In genomic region chr19:45798995-45799517, GRCh38 we compare ENCODE assay signal across 8 cellular contexts. TPM values are rescaled to one million over a fixed set of nuclear protein-coding genes. Genes with fewer than 3 reads are reported as not detected.
DNase-seq lines count a peak whose midpoint lies in the region; ATAC-seq and TF ChIP-seq lines count a peak whose summit lies in the region.

No MANE protein-coding gene starts in this region.

- 5 to 9% (median 9%) methylated on average over 10 of the region's 10 CpGs for WGBS in spleen, 5 donors

- intact Hi-C loops in ascending aorta (cut with DNase I) (loop anchor here (1.0 to 2.0 kb wide), 3 partner anchors 16 to 106 kb away; partner anchors contain the start of genes DMPK and QPCTL), spleen (cut with DNase I; ENCODE audit: low total_unique reads) (no loop called here)

- no peak for TF ChIP-seq POLR2A in spleen (IDR thresholded peaks at IDR 0.05)

- H3K27ac ChIP-seq in ascending aorta (no peak overlapping the region), spleen (no peak overlapping the region)

- TF ChIP-seq CTCF in ascending aorta (IDR thresholded peaks at IDR 0.05) (peak; percentile 80 to 93 (median 90)), spleen (IDR thresholded peaks at IDR 0.05 in 8 of 11, conservative IDR thresholded peaks at IDR 0.05 in 3 of 11) (peak; percentile 85 to 95 (median 90))

- H3K36me3 ChIP-seq in MG63 (no peaks in the 10 kb centered on the region), ascending aorta (no peaks in the 10 kb centered on the region), spleen (no peaks in the 10 kb centered on the region)

- DNase-seq in GDM1 (lab: John Stamatoyannopoulos, UW) (peak; percentile 13), MG63 (peak; percentile 88), SW480 (ENCODE audit: low spot score) (peak; percentile 69), ascending aorta (ENCODE audit: low spot score in 2 of 2) (peak in 1 of 2 donors; percentile 86), hypothalamus (lab: John Stamatoyannopoulos, UW) (peak in 29 of 51 donors; percentile 9 to 61 (median 32)), spleen (peak; percentile 82)

- H3K9me3 ChIP-seq in MG63 (no peaks in the 10 kb centered on the region), ascending aorta (no peaks in the 10 kb centered on the region), spleen (no peaks in the 10 kb centered on the region)

- no peaks in the 10 kb centered on the region for H3K27me3 ChIP-seq in MG63
- no peaks in the 10 kb centered on the region for H3K27me3 ChIP-seq in ascending aorta
- H3K27me3 ChIP-seq in spleen (replicated peaks in 1 of 7): peaks cover 0 to 84% (median 4%) of the 10 kb centered on the region in 7 donors

- ATAC-seq in HG02678 (IDR thresholded peaks at IDR 0.05; ENCODE audit: unreplicated experiment) (no peak), HG03520 (IDR thresholded peaks at IDR 0.05; ENCODE audit: unreplicated experiment) (no peak)

- H3K4me1 ChIP-seq in ascending aorta: no peaks in the 10 kb centered on the region
- H3K4me1 ChIP-seq in spleen: peaks cover 0 to 13% (median 8%) of the 10 kb centered on the region in 6 donors

- no peak overlapping the region for H3K4me3 ChIP-seq in MG63
- H3K4me3 ChIP-seq in ascending aorta: no peak overlapping the region
- no peak overlapping the region for H3K4me3 ChIP-seq in spleen

RNA-seq across cellular contexts. Expression of gene DMWD, which starts 6.4 kb away (rescaled TPM):
- 30.4 and 48.0 TPM in 2 replicates for total RNA-seq in MG63 (2014; rRNA removed; shearing (Covaris generic); ENCODE audit: low replicate concordance)
- total RNA-seq in ascending aorta (110 TPM), spleen (10 to 100 TPM; 35.1 to 57.0 (median 48.4) TPM)
- polyA plus RNA-seq in spleen: 10 to 100 TPM in 1 of 3 donors, 1 to 10 TPM in 2; 6.4 to 36.1 (median 6.7) TPM

RNA-seq across cellular contexts. Expression of gene RSPH6A, which starts 16.1 kb away (rescaled TPM):
- total RNA-seq in MG63 (2014; rRNA removed; shearing (Covaris generic); ENCODE audit: low replicate concordance): not detected in 2 replicates
- not detected for total RNA-seq in ascending aorta
- under 1 TPM in 3 of 7 donors, not detected in 4; 0.19 to 0.41 (median 0.33) TPM for total RNA-seq in spleen
- under 1 TPM in 1 of 3 donors, not detected in 2; 0.13 TPM for polyA plus RNA-seq in spleen

RNA-seq across cellular contexts. Expression of gene DMPK, which starts 16.8 kb away (rescaled TPM):
- 3.9 and 7.0 TPM in 2 replicates for total RNA-seq in MG63 (2014; rRNA removed; shearing (Covaris generic); ENCODE audit: low replicate concordance)
- total RNA-seq in ascending aorta: 76.8 TPM
- total RNA-seq in spleen: 10 to 100 TPM; 22.2 to 54.6 (median 32.7) TPM
- polyA plus RNA-seq in spleen: 100 to 1,000 TPM in 1 of 3 donors, 10 to 100 TPM in 2; 17.9 to 147 (median 38.1) TPM

RNA-seq across cellular contexts. Expression of gene SIX5, which starts 30.0 kb away (rescaled TPM):
- total RNA-seq in MG63 (2014; rRNA removed; shearing (Covaris generic); ENCODE audit: low replicate concordance): 11.4 and 18.6 TPM in 2 replicates
- total RNA-seq in ascending aorta (39.2 TPM), spleen (10 to 100 TPM in 2 of 7 donors, 1 to 10 TPM in 5; 6.5 to 13.2 (median 8.5) TPM)
- polyA plus RNA-seq in spleen: 1 to 10 TPM; 4.4 to 8.9 (median 5.2) TPM
